Comparison of ENCODE assay signal across 10 cellular contexts in the genomic region with DNA sequence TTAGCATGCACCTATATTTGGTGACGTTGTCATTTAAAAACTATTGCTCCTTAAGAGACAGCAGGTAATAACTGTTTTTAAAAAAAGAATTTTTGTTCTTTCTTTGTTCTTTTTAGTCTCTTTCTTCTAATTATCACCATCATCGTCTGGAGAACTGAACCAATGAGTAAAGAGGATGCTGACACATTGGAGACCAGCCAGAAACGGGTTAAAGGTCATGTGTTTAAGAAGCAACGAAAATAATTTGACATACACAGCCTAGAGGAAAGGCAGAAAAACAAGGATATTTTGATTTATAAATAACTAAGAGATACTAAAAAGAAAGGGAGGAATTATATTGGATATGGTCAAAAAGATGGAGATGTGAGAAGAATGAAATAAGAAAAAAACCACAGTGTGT.
"Had no signal": no experiment of that assay in that cellular context is flagged by ENCODE, and none has a peak within 500 bp of the region (broad histone marks: within the 10 kb centered on the region; RNA-seq: fewer than 3 reads in every experiment).

No MANE protein-coding gene starts in this region.

- H3K9ac ChIP-seq: GM23248 had no signal

- H2AFZ ChIP-seq: GM23248, GM23338 had no signal

- DNase-seq: GM23248, GOT3, H7, H9, HFFc6 had no signal

- H3K4me3 ChIP-seq: GM23248, GM23338, HAP-1 had no signal

- H3K27ac ChIP-seq: GM23248 had no signal

- ATAC-seq: GM23338, HCT116 had no signal

- H3K4me2 ChIP-seq: GM23338 had no signal

- H3K36me3 ChIP-seq: HAP-1 had no signal

- FAIRE-seq: H1, H54 had no signal

- H3K9me3 ChIP-seq: HAP-1 had no signal
